8 cellular contexts compared by ENCODE assay signal in genomic region chr1:143904622-143904979, GRCh38.
DNase-seq lines count a peak whose midpoint lies in the region; ATAC-seq, FAIRE-seq and TF ChIP-seq lines count a peak whose summit lies in the region.
"Not testable (repeated sequence)": the region's sequence is repeated elsewhere in the genome, so short reads cannot be mapped to it uniquely, and the experiment has no call there.

No MANE protein-coding gene starts in this region.

- not testable (repeated sequence) for TF ChIP-seq CTCF in mammary epithelial cell (conservative IDR thresholded peaks at IDR 0.05 in 1 of 2, IDR thresholded peaks at IDR 0.05 in 1 of 2; ENCODE audit: extremely low read depth in 1 of 2, insufficient read depth in 1 of 2, low read depth in 1 of 2, low read length in 2 of 2); fibroblast of mammary gland (conservative IDR thresholded peaks at IDR 0.05; ENCODE audit: control insufficient read depth, insufficient read depth, low read depth, low read length); keratinocyte (optimal IDR thresholded peaks at IDR 0.05 in 1 of 3, IDR thresholded peaks at IDR 0.05 in 1 of 3, conservative IDR thresholded peaks at IDR 0.05 in 1 of 3; ENCODE audit: extremely low read depth in 1 of 3, insufficient read depth in 2 of 3, low read length in 3 of 3); parathyroid adenoma (IDR thresholded peaks at IDR 0.05); thyroid gland (IDR thresholded peaks at IDR 0.05)

- H3K4me2 ChIP-seq in mammary epithelial cell (ENCODE audit: insufficient read depth, low read depth, low read length) (peak overlapping the region; percentile 42), keratinocyte (ENCODE audit: control insufficient read depth, extremely low read depth, insufficient read depth, low read depth, low read length) (peak overlapping the region; percentile 32)
- H3K4me2 ChIP-seq in parathyroid adenoma (ENCODE audit: low read length): not testable (repeated sequence)

- not testable (repeated sequence) for H3K4me3 Mint-ChIP-seq in CD4-positive, CD25-positive, alpha-beta regulatory T cell
- H3K4me3 Mint-ChIP-seq in activated CD4-positive, alpha-beta T cell treated with anti-CD3 and anti-CD28 coated beads for 36 hours: peak overlapping the region; percentile 34

- not testable (repeated sequence) for H4K20me1 ChIP-seq in mammary epithelial cell (ENCODE audit: insufficient read depth, low read length); keratinocyte (ENCODE audit: control insufficient read depth, extremely low read depth, insufficient read depth, low read length)

- not testable (repeated sequence) for H3K9me3 Mint-ChIP-seq in CD4-positive, CD25-positive, alpha-beta regulatory T cell; activated CD4-positive, alpha-beta T cell treated with anti-CD3 and anti-CD28 coated beads for 36 hours (ENCODE audit: low read depth)

- dilution Hi-C loops in mammary epithelial cell (cut with HindIII; ENCODE audit: low sequenced_read_pairs); keratinocyte (cut with MboI; ENCODE audit: extremely low pct_ligation_motif_present, low sequenced_read_pairs): not testable (repeated sequence)

- in situ Hi-C loops in mammary epithelial cell (cut with MboI; ENCODE audit: low sequenced_read_pairs in 2 of 2): not testable (repeated sequence)

- TF ChIP-seq POLR2A in thyroid gland (IDR thresholded peaks at IDR 0.05): not testable (repeated sequence)

- H3K27ac Mint-ChIP-seq in CD4-positive, CD25-positive, alpha-beta regulatory T cell; activated CD4-positive, alpha-beta T cell treated with anti-CD3 and anti-CD28 coated beads for 36 hours: not testable (repeated sequence)

- ATAC-seq in CD4-positive, CD25-positive, alpha-beta regulatory T cell (ENCODE audit: low read depth in 2 of 2): peak; percentile 77 to 84
- ATAC-seq in HG03432 (IDR thresholded peaks at IDR 0.05; ENCODE audit: unreplicated experiment): peak; percentile 58
- peak; percentile 72 for ATAC-seq in activated CD4-positive, alpha-beta T cell treated with anti-CD3 and anti-CD28 coated beads for 36 hours

- H3K27me3 ChIP-seq in CD4-positive, CD25-positive, alpha-beta regulatory T cell (ENCODE audit: control insufficient read depth, insufficient read depth, low read length); mammary epithelial cell (ENCODE audit: insufficient read depth, low read length); keratinocyte (ENCODE audit: control insufficient read depth, extremely low read depth, insufficient read depth, low read length); parathyroid adenoma (ENCODE audit: control insufficient read depth, insufficient read depth, low read length); thyroid gland: not testable (repeated sequence)

- not testable (repeated sequence) for H3K79me2 ChIP-seq in mammary epithelial cell (ENCODE audit: insufficient read depth, low read length); keratinocyte (ENCODE audit: control insufficient read depth, insufficient read depth, low read length); parathyroid adenoma

- POLR2A ChIA-PET in activated CD4-positive, alpha-beta T cell treated with anti-CD3 and anti-CD28 coated beads for 36 hours (lab: Charles Lee): not testable (repeated sequence)

- H3K9me1 ChIP-seq in keratinocyte (ENCODE audit: control insufficient read depth, extremely low read depth, insufficient read depth, low read length): not testable (repeated sequence)

- H3K27me3 Mint-ChIP-seq in CD4-positive, CD25-positive, alpha-beta regulatory T cell; activated CD4-positive, alpha-beta T cell treated with anti-CD3 and anti-CD28 coated beads for 36 hours: not testable (repeated sequence)

- not testable (repeated sequence) for H2AFZ ChIP-seq in mammary epithelial cell (ENCODE audit: low read depth, low read length); keratinocyte (ENCODE audit: control insufficient read depth, low read length)
- H2AFZ ChIP-seq in parathyroid adenoma: peak overlapping the region; percentile 64

- intact Hi-C loops in activated CD4-positive, alpha-beta T cell treated with anti-CD3 and anti-CD28 coated beads for 36 hours (cut with DNase I, micrococcal nuclease); mammary epithelial cell (cut with micrococcal nuclease); thyroid gland (cut with DNase I): not testable (repeated sequence)

- not testable (repeated sequence) for H3K9me3 ChIP-seq in CD4-positive, CD25-positive, alpha-beta regulatory T cell (ENCODE audit: control insufficient read depth in 2 of 2, low read length in 2 of 2); mammary epithelial cell (replicated peaks; ENCODE audit: insufficient read depth, low read length); keratinocyte (ENCODE audit: control insufficient read depth, low read depth, low read length); parathyroid adenoma (ENCODE audit: control insufficient read depth, low read length); thyroid gland

- not testable (repeated sequence) for FAIRE-seq in keratinocyte (lab: Jason Lieb, UNC)

- not testable (repeated sequence) for BruUV-seq in mammary epithelial cell (replicated peaks; lab: Mats Ljungman, UMichigan)

- H3K4me1 Mint-ChIP-seq in CD4-positive, CD25-positive, alpha-beta regulatory T cell; activated CD4-positive, alpha-beta T cell treated with anti-CD3 and anti-CD28 coated beads for 36 hours: not testable (repeated sequence)

- 0% methylated on average over 7 of the region's 12 CpGs for WGBS in mammary epithelial cell (ENCODE audit: low coverage, missing lambda C conversion rate)
- WGBS in thyroid gland, 2 donors: 1 to 6% methylated on average over 10 to 11 of the region's 12 CpGs

- not testable (repeated sequence) for H3K27ac ChIP-seq in CD4-positive, CD25-positive, alpha-beta regulatory T cell (ENCODE audit: insufficient read depth, low read length, poor library complexity, severe bottlenecking); mammary epithelial cell (ENCODE audit: insufficient read depth, low read depth, low read length); keratinocyte (ENCODE audit: control insufficient read depth, insufficient read depth, low read length)
- peak overlapping the region; percentile 68 for H3K27ac ChIP-seq in parathyroid adenoma
- peak overlapping the region in 2 of 3 donors; percentile 52 to 71 for H3K27ac ChIP-seq in thyroid gland

- not testable (repeated sequence) for H3K9ac ChIP-seq in mammary epithelial cell (ENCODE audit: insufficient read depth, low read length); keratinocyte (ENCODE audit: control insufficient read depth, extremely low read depth, insufficient read depth, low read length); parathyroid adenoma

- not testable (repeated sequence) for H3K4me3 ChIP-seq in CD4-positive, CD25-positive, alpha-beta regulatory T cell (ENCODE audit: low read depth, low read length)
- H3K4me3 ChIP-seq in mammary epithelial cell (replicated peaks in 1 of 3; ENCODE audit: insufficient read depth in 1 of 3, low read depth in 2 of 3, low read length in 3 of 3) (peak overlapping the region in 1 of 3 experiments; percentile 41), fibroblast of mammary gland (ENCODE audit: control insufficient read depth, low read depth, low read length) (peak overlapping the region; percentile 49), keratinocyte (ENCODE audit: control insufficient read depth in 2 of 3, extremely low read depth in 1 of 3, insufficient read depth in 2 of 3, low read depth in 1 of 3, low read length in 3 of 3) (peak overlapping the region in 1 of 3 experiments; percentile 32), parathyroid adenoma (ENCODE audit: low read depth, low read length) (peak overlapping the region; percentile 47), thyroid gland (replicated peaks in 1 of 3) (peak overlapping the region in 2 of 3 donors; percentile 27 to 51)

- DNase-seq in CD4-positive, CD25-positive, alpha-beta regulatory T cell: peak in 1 of 3 donors; percentile 3
- not testable (repeated sequence) for DNase-seq in activated CD4-positive, alpha-beta T cell treated with anti-CD3 and anti-CD28 coated beads for 36 hours; mammary epithelial cell; fibroblast of mammary gland (ENCODE audit: low read depth); keratinocyte (ENCODE audit: low read depth, low spot score); thyroid gland

- not testable (repeated sequence) for H3K36me3 ChIP-seq in CD4-positive, CD25-positive, alpha-beta regulatory T cell (ENCODE audit: control insufficient read depth, insufficient read depth, low read length); mammary epithelial cell (ENCODE audit: insufficient read depth, low read length); keratinocyte (ENCODE audit: control insufficient read depth in 2 of 2, extremely low read depth in 1 of 2, insufficient read depth in 2 of 2, low read length in 2 of 2); parathyroid adenoma (ENCODE audit: control insufficient read depth, insufficient read depth, low read length); thyroid gland

- H3K4me1 ChIP-seq in CD4-positive, CD25-positive, alpha-beta regulatory T cell (ENCODE audit: control insufficient read depth, insufficient read depth, low read length, poor library complexity, severe bottlenecking); mammary epithelial cell (ENCODE audit: insufficient read depth, low read length); keratinocyte (ENCODE audit: control insufficient read depth, extremely low read depth, insufficient read depth, low read length); parathyroid adenoma; thyroid gland: not testable (repeated sequence)

- not testable (repeated sequence) for H3K36me3 Mint-ChIP-seq in CD4-positive, CD25-positive, alpha-beta regulatory T cell; activated CD4-positive, alpha-beta T cell treated with anti-CD3 and anti-CD28 coated beads for 36 hours (ENCODE audit: low read depth)

- CTCF ChIA-PET in activated CD4-positive, alpha-beta T cell treated with anti-CD3 and anti-CD28 coated beads for 36 hours (lab: Charles Lee); mammary epithelial cell (lab: Charles Lee; ENCODE audit: low non-redundant PET): not testable (repeated sequence)
